ENCODE assay signal across 8 cellular contexts in genomic region chr20:64255361-64256281, GRCh38. TPM values are rescaled to one million over a fixed set of nuclear protein-coding genes. Genes with fewer than 3 reads are reported as not detected.
DNase-seq lines count a peak whose midpoint lies in the region; ATAC-seq and TF ChIP-seq lines count a peak whose summit lies in the region.

PCMTD2 (plus strand) TSS chr20:64255748; CDS start chr20:64259966, 4,218 bp downstream.

- 1% methylated on average over 62 to 95 of the region's 96 CpGs for WGBS in psoas muscle, 3 donors
- under 1% methylated on average over 96 of the region's 96 CpGs for WGBS in urinary bladder

- H3K27ac ChIP-seq in psoas muscle: peak within 1 kb of the TSS; percentile 91
- H3K27ac ChIP-seq in urinary bladder (ENCODE audit: low read depth): peak within 1 kb of the TSS; percentile 65

- H3K4me1 ChIP-seq in psoas muscle (peaks cover 39% of the 10 kb centered on the region), urinary bladder (ENCODE audit: insufficient read depth) (peaks cover 3% of the 10 kb centered on the region)

- ATAC-seq in HG02763 (IDR thresholded peaks at IDR 0.05; ENCODE audit: unreplicated experiment) (peak; percentile 88), left ventricle myocardium superior (peak; percentile 94), psoas muscle (peak; percentile 95 to 97 (median 96))

- H3K36me3 ChIP-seq in psoas muscle (ENCODE audit: insufficient read depth in 1 of 2, low read depth in 1 of 2) (no peaks in the 10 kb centered on the region), urinary bladder (ENCODE audit: insufficient read depth) (no peaks in the 10 kb centered on the region)

- peaks cover 14% of the 10 kb centered on the region for H3K27me3 Mint-ChIP-seq in T-helper 1 cell treated with Interleukin-12 subunit alpha and Interleukin-12 subunit beta and Interleukin-4 antibody, amounts not matched to agents 30 μg/mL and 1 μg/mL, for 36 hours (ENCODE audit: low read depth)

- H3K9me3 ChIP-seq in psoas muscle: no peaks in the 10 kb centered on the region

- peak within 1 kb of the TSS; percentile 90 for H3K4me3 Mint-ChIP-seq in T-helper 1 cell treated with Interleukin-12 subunit alpha and Interleukin-12 subunit beta and Interleukin-4 antibody, amounts not matched to agents 30 μg/mL and 1 μg/mL, for 36 hours

- peak; percentile 6 for DNase-seq in NCI-H1436 treated with DMSO at 0.1 percent for 48 hours (lab: John Stamatoyannopoulos, UW)
- DNase-seq in amniotic stem cell (lab: John Stamatoyannopoulos, UW): peak; percentile 22
- DNase-seq in left ventricle myocardium superior: peak; percentile 93
- peak; percentile 88 to 92 for DNase-seq in psoas muscle

- H3K4me3 ChIP-seq in GM12875 (ENCODE audit: low read depth, low read length) (peak within 1 kb of the TSS; percentile 62), psoas muscle (peak within 1 kb of the TSS; percentile 79), urinary bladder (ENCODE audit: low read depth, low read length) (peak within 1 kb of the TSS; percentile 91)

- peak within 1 kb of the TSS; percentile 92 for H3K27ac Mint-ChIP-seq in T-helper 1 cell treated with Interleukin-12 subunit alpha and Interleukin-12 subunit beta and Interleukin-4 antibody, amounts not matched to agents 30 μg/mL and 1 μg/mL, for 36 hours

- intact Hi-C loops in left ventricle myocardium superior (cut with micrococcal nuclease): no loop called here
- intact Hi-C loops in psoas muscle (cut with DNase I): no loop called here

- H3K4me1 Mint-ChIP-seq in T-helper 1 cell treated with Interleukin-12 subunit alpha and Interleukin-12 subunit beta and Interleukin-4 antibody, amounts not matched to agents 30 μg/mL and 1 μg/mL, for 36 hours (ENCODE audit: low read depth): peaks cover 44% of the 10 kb centered on the region

- H3K9me3 Mint-ChIP-seq in T-helper 1 cell treated with Interleukin-12 subunit alpha and Interleukin-12 subunit beta and Interleukin-4 antibody, amounts not matched to agents 30 μg/mL and 1 μg/mL, for 36 hours: no peaks in the 10 kb centered on the region

- H3K27me3 ChIP-seq in psoas muscle (ENCODE audit: insufficient read depth in 3 of 3, low read length in 2 of 3): no peaks in the 10 kb centered on the region

- TF ChIP-seq CTCF in GM12875 (IDR thresholded peaks at IDR 0.05; ENCODE audit: borderline replicate concordance, insufficient read depth, low read depth, low read length) (peak; percentile 26; the same call in 1 of the 2 replicates), psoas muscle (IDR thresholded peaks at IDR 0.05) (no peak)

- H3K36me3 Mint-ChIP-seq in T-helper 1 cell treated with Interleukin-12 subunit alpha and Interleukin-12 subunit beta and Interleukin-4 antibody, amounts not matched to agents 30 μg/mL and 1 μg/mL, for 36 hours (ENCODE audit: low read depth): peaks cover 8% of the 10 kb centered on the region

RNA-seq across cellular contexts. Expression of gene PCMTD2, which starts in this region (rescaled TPM):
- 87.2 TPM for total RNA-seq in left ventricle myocardium superior
- 10 to 100 TPM; 37.7 to 47.3 (median 41.7) TPM for total RNA-seq in psoas muscle
- polyA plus RNA-seq in psoas muscle: 10 to 100 TPM; 11.7 to 37.8 (median 17.4) TPM
- total RNA-seq in urinary bladder: 93.9 TPM
- polyA plus RNA-seq in urinary bladder: 39.1 TPM

Comparison
In these comparisons a context has a peak if more than half of its experiments do, and no peak if none do; other contexts are left out.
1. Peak in every context shown above with its lines: DNase-seq, ATAC-seq, H3K4me3 ChIP-seq and H3K27ac ChIP-seq.
2. DNase-seq: peak in every context shown above with its lines; median percentile 93 in left ventricle myocardium superior; 90 in psoas muscle; 22 in amniotic stem cell; 6 in NCI-H1436 treated with DMSO at 0.1 percent for 48 hours.